Comparison of ENCODE assay signal across 8 cellular contexts in the genomic region with DNA sequence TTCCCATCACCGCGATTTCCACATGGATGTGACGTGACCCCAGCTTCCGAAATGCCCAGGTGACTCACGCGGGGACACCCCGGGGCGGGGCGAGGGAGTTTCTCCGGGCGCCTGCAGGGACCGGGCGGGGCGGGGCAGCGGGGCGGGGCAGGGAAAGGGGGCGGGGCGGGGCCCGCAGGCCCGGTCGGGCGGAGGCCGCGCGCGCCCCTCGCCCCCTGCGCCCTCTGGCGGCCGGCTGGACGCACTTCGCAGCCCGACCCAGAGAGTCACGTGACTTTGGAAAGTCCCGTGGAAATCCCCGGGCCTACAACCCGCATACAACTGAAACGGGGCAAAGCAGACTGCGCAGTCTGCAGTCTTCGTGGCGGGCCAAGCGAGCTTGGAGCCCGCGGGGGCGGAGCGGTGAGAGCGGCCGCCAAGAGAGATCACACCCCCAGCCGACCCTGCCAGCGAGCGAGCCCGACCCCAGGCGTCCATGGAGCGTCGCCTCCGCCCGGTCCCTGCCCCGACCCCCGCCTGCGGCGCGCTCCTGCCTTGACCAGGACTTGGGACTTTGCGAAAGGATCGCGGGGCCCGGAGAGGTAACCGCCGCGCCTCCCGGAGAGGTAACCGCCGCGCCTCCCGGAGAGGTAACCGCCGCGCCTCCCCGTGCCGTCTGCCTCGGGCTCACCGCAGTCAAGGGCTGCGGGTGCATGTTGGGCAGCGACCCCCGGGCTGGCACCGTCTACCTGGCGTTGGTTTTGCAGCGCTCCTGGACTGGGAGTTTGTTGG. TPM values are rescaled to one million over a fixed set of nuclear protein-coding genes. Genes with fewer than 3 reads are reported as not detected.
DNase-seq lines count a peak whose midpoint lies in the region; ATAC-seq and TF ChIP-seq lines count a peak whose summit lies in the region.

A gene (plus strand): TSS at position 346 of the 771 bp plus-strand sequence. CDS start 3,969 bp downstream, outside the sequence.

- intact Hi-C loops in activated naive CD4-positive, alpha-beta T cell treated with anti-CD3 and anti-CD28 coated beads for 36 hours (cut with micrococcal nuclease) = loop anchor here (1.0 to 5.0 kb wide), 8 partner anchors 18 to 1270 kb away; a partner anchor contains a TSS

- H3K4me3 ChIP-seq in GM06990 (replicated peaks; ENCODE audit: low read depth, low read length) = peak within 1 kb of the TSS; percentile 95
- H3K4me3 ChIP-seq in MG63 = peak within 1 kb of the TSS; percentile 87

- peaks cover 32% of the 10 kb centered on the region for H3K4me1 Mint-ChIP-seq in activated naive CD4-positive, alpha-beta T cell treated with anti-CD3 and anti-CD28 coated beads for 36 hours (ENCODE audit: low read depth)

- CTCF ChIA-PET in activated naive CD4-positive, alpha-beta T cell treated with anti-CD3 and anti-CD28 coated beads for 36 hours (lab: Charles Lee) = interaction anchor here (0.5 to 8.1 kb wide), 29 partner anchors 8 to 1071 kb away, joined by 3 to 161 read pairs (median 5); no protein-coding TSS in a partner anchor

- H3K36me3 ChIP-seq in GM06990 (ENCODE audit: control insufficient read depth, insufficient read depth, low read length) (peaks cover 5% of the 10 kb centered on the region; the same call in 1 of the 2 replicates), MG63 (no peaks in the 10 kb centered on the region; the same call in 1 of the 2 replicates)

- DNase-seq in GM06990 (ENCODE audit: extremely low read depth, insufficient read length) (peak; percentile 91), HCEC 1CT (peak; percentile 91), MG63 (peak; percentile 92), SK-N-DZ (ENCODE audit: low spot score) (peak; percentile 73), globus pallidus (ENCODE audit: low spot score) (peak; percentile 88), omental fat pad (ENCODE audit: low spot score) (peak; percentile 86)
- peak; percentile 97 for DNase-seq in activated naive CD4-positive, alpha-beta T cell treated with anti-CD3 and anti-CD28 coated beads for 36 hours

- no peaks in the 10 kb centered on the region for H3K27me3 Mint-ChIP-seq in activated naive CD4-positive, alpha-beta T cell treated with anti-CD3 and anti-CD28 coated beads for 36 hours (ENCODE audit: low read depth)

- H3K27me3 ChIP-seq in GM06990 (replicated peaks; ENCODE audit: control insufficient read depth, insufficient read depth, low read length) = no peaks in the 10 kb centered on the region
- H3K27me3 ChIP-seq in MG63 = no peaks in the 10 kb centered on the region

- H3K27ac Mint-ChIP-seq in activated naive CD4-positive, alpha-beta T cell treated with anti-CD3 and anti-CD28 coated beads for 36 hours = peak within 1 kb of the TSS; percentile 99

- H3K9me3 Mint-ChIP-seq in activated naive CD4-positive, alpha-beta T cell treated with anti-CD3 and anti-CD28 coated beads for 36 hours = no peaks in the 10 kb centered on the region

- ATAC-seq in omental fat pad (ENCODE audit: low FRiP score) = peak; percentile 86

- H3K9me3 ChIP-seq in MG63 = peaks cover 2% of the 10 kb centered on the region; the same call in 1 of the 2 replicates

- TF ChIP-seq CTCF in GM06990 (IDR thresholded peaks at IDR 0.05; ENCODE audit: insufficient read depth, low read length, poor library complexity, severe bottlenecking) = peak; percentile 51
- peak in 2 of 3 donors; percentile 71 to 76 for TF ChIP-seq CTCF in omental fat pad (IDR thresholded peaks at IDR 0.05)

- peak within 1 kb of the TSS; percentile 89 for H3K4me3 Mint-ChIP-seq in activated naive CD4-positive, alpha-beta T cell treated with anti-CD3 and anti-CD28 coated beads for 36 hours

- H3K27ac ChIP-seq in temporal lobe (ENCODE audit: low read depth, low read length) = peak within 1 kb of the TSS; percentile 39

- peaks cover 53% of the 10 kb centered on the region for H3K36me3 Mint-ChIP-seq in activated naive CD4-positive, alpha-beta T cell treated with anti-CD3 and anti-CD28 coated beads for 36 hours (ENCODE audit: low read depth)

RNA-seq across cellular contexts. Expression of the gene that starts here (rescaled TPM):
- 0.79 and 2.4 TPM in 2 replicates for total RNA-seq in MG63 (2014; rRNA removed; shearing (Covaris generic); ENCODE audit: low replicate concordance)
- polyA plus RNA-seq in SK-N-DZ (2014; cell fraction: cytosol; rRNA removed) = 0.05 and 0.07 TPM in 2 replicates
- 0.21 and 1.6 TPM in 2 replicates for polyA plus RNA-seq in SK-N-DZ (2014; cell fraction: nucleus; rRNA removed)
- 100 to 1,000 TPM; 289 to 294 TPM for total RNA-seq in activated naive CD4-positive, alpha-beta T cell treated with anti-CD3 and anti-CD28 coated beads for 36 hours
- total RNA-seq in omental fat pad = 100 to 1,000 TPM in 1 of 4 donors, 10 to 100 TPM in 3; 24.2 to 250 (median 44.5) TPM
- 1.7 TPM for total RNA-seq in temporal lobe

Comparison
In these comparisons a context has a peak if more than half of its experiments do, and no peak if none do; other contexts are left out.
1. Peak in every context shown above with its lines: DNase-seq, ATAC-seq, H3K4me3 ChIP-seq and H3K27ac ChIP-seq.